In genomic region chr7:151137076-151137611, GRCh38 we compare ENCODE assay signal across 24 cellular contexts. TPM values are rescaled to one million over a fixed set of nuclear protein-coding genes. Genes with fewer than 3 reads are reported as not detected.
A peak's percentile ranks its signal among the peaks of the same experiment; 100 is the strongest.
DNase-seq lines count a peak whose midpoint lies in the region; ATAC-seq and TF ChIP-seq lines count a peak whose summit lies in the region.
"Had no signal": no experiment of that assay in that cellular context is flagged by ENCODE, and none has a peak within 500 bp of the region (broad histone marks: within the 10 kb centered on the region; RNA-seq: fewer than 3 reads in every experiment).

No MANE protein-coding gene starts in this region.

- H3K36me3 ChIP-seq in HEK293 (ENCODE audit: control insufficient read depth in 2 of 2, insufficient read depth in 1 of 2, low read length in 2 of 2), result peaks cover 0 to 100% of the 10 kb centered on the region in 2 experiments; a peak in 1 of 3 replicates

- no peak overlapping the region for H3K4me3 Mint-ChIP-seq in natural killer cell
- H3K4me3 Mint-ChIP-seq in activated T-helper 2 cell treated with anti-CD3 and anti-CD28 coated beads, Interferon-gamma antibody, Interleukin-2, Interleukin-4, amounts not matched to agents 10 μg/mL and 5 μg/mL and 100 μg/mL, durations not matched to agents 14 hours and 24 hours and 36 hours (ENCODE audit: low read depth), result no peak overlapping the region
- H3K4me3 Mint-ChIP-seq: activated CD4-positive, alpha-beta T cell treated with anti-CD3 and anti-CD28 coated beads, Interleukin-2, amount 10 ng/mL, durations not matched to agents 24 days and 14 days; activated naive CD8-positive, alpha-beta T cell treated with anti-CD3 and anti-CD28 coated beads for 36 hours; CD4-positive, alpha-beta T cell had no signal

- H3K9me3 Mint-ChIP-seq in natural killer cell, result no peaks in the 10 kb centered on the region
- no peaks in the 10 kb centered on the region for H3K9me3 Mint-ChIP-seq in activated T-helper 2 cell treated with anti-CD3 and anti-CD28 coated beads, Interferon-gamma antibody, Interleukin-2, Interleukin-4, amounts not matched to agents 10 μg/mL and 5 μg/mL and 100 μg/mL, durations not matched to agents 14 hours and 24 hours and 36 hours
- H3K9me3 Mint-ChIP-seq: activated CD4-positive, alpha-beta T cell treated with anti-CD3 and anti-CD28 coated beads, Interleukin-2, amount 10 ng/mL, durations not matched to agents 24 days and 14 days; activated naive CD8-positive, alpha-beta T cell treated with anti-CD3 and anti-CD28 coated beads for 36 hours; CD4-positive, alpha-beta T cell had no signal

- no peak overlapping the region for H3K4me3 ChIP-seq in HEK293 (ENCODE audit: low read depth, low read length)
- H3K4me3 ChIP-seq: body of pancreas, HAP-1, SK-N-MC, tibial nerve had no signal

- no peak overlapping the region for H3K27ac ChIP-seq in HEK293 (ENCODE audit: extremely low read depth, low read depth, low read length)
- H3K27ac ChIP-seq: body of pancreas, SK-N-MC, tibial nerve had no signal

- no peaks in the 10 kb centered on the region for H3K4me1 Mint-ChIP-seq in natural killer cell
- H3K4me1 Mint-ChIP-seq in activated T-helper 2 cell treated with anti-CD3 and anti-CD28 coated beads, Interferon-gamma antibody, Interleukin-2, Interleukin-4, amounts not matched to agents 10 μg/mL and 5 μg/mL and 100 μg/mL, durations not matched to agents 14 hours and 24 hours and 36 hours (ENCODE audit: low read depth), result no peaks in the 10 kb centered on the region
- H3K4me1 Mint-ChIP-seq: activated CD4-positive, alpha-beta T cell treated with anti-CD3 and anti-CD28 coated beads, Interleukin-2, amount 10 ng/mL, durations not matched to agents 24 days and 14 days; activated naive CD8-positive, alpha-beta T cell treated with anti-CD3 and anti-CD28 coated beads for 36 hours had no signal

- H3K27ac Mint-ChIP-seq in natural killer cell, result no peak overlapping the region
- no peak overlapping the region for H3K27ac Mint-ChIP-seq in activated T-helper 2 cell treated with anti-CD3 and anti-CD28 coated beads, Interferon-gamma antibody, Interleukin-2, Interleukin-4, amounts not matched to agents 10 μg/mL and 5 μg/mL and 100 μg/mL, durations not matched to agents 14 hours and 24 hours and 36 hours
- H3K27ac Mint-ChIP-seq: activated CD4-positive, alpha-beta T cell treated with anti-CD3 and anti-CD28 coated beads, Interleukin-2, amount 10 ng/mL, durations not matched to agents 24 days and 14 days; activated naive CD8-positive, alpha-beta T cell treated with anti-CD3 and anti-CD28 coated beads for 36 hours; CD4-positive, alpha-beta T cell had no signal

- TF ChIP-seq CTCF in HEK293 (tag by site-specific recombination; IDR thresholded peaks at IDR 0.05) (no peak), natural killer cell (IDR thresholded peaks at IDR 0.05) (no peak)

- H3K36me3 Mint-ChIP-seq in natural killer cell, result no peaks in the 10 kb centered on the region
- no peaks in the 10 kb centered on the region for H3K36me3 Mint-ChIP-seq in activated T-helper 2 cell treated with anti-CD3 and anti-CD28 coated beads, Interferon-gamma antibody, Interleukin-2, Interleukin-4, amounts not matched to agents 10 μg/mL and 5 μg/mL and 100 μg/mL, durations not matched to agents 14 hours and 24 hours and 36 hours (ENCODE audit: low read depth)
- H3K36me3 Mint-ChIP-seq: activated naive CD8-positive, alpha-beta T cell treated with anti-CD3 and anti-CD28 coated beads for 36 hours had no signal

- no peaks in the 10 kb centered on the region for H3K9me3 ChIP-seq in HEK293 (ENCODE audit: control insufficient read depth, insufficient read depth, low read depth, low read length)
- H3K9me3 ChIP-seq: body of pancreas, HAP-1, tibial nerve had no signal

- DNase-seq in 8988T (peak; percentile 21), cardiac septum (ENCODE audit: low spot score) (peak; percentile 65), natural killer cell (peak; percentile 12), NCI-H510A (lab: John Stamatoyannopoulos, UW) (no peak), cerebellar nuclear complex (lab: John Stamatoyannopoulos, UW) (no peak)
- DNase-seq in activated T-helper 2 cell treated with anti-CD3 and anti-CD28 coated beads, Interferon-gamma antibody, Interleukin-2, Interleukin-4, amounts not matched to agents 10 μg/mL and 5 μg/mL and 100 μg/mL, durations not matched to agents 14 hours and 24 hours and 36 hours (ENCODE audit: low spot score), result no peak
- DNase-seq: activated CD4-positive, alpha-beta T cell treated with anti-CD3 and anti-CD28 coated beads, Interleukin-2, amount 10 ng/mL, durations not matched to agents 24 days and 14 days; activated CD8-positive, alpha-beta memory T cell treated with anti-CD3 and anti-CD28 coated beads, Interleukin-2, amount 50 U/mL, for 48 hours; activated naive CD8-positive, alpha-beta T cell treated with anti-CD3 and anti-CD28 coated beads for 36 hours; cortex of kidney; DMS79 treated with DMSO at 0.1 percent for 48 hours; hippocampal formation; NCI-H1417; NCI-H2171; OCI-M1; stimulated activated naive CD4-positive, alpha-beta T cell had no signal

- CTCF ChIA-PET in HEK293 (lab: Yijun Ruan, JAX), result interaction anchor here (1.3 kb wide), 1 partner anchor 13 kb away, joined by 4 read pairs; no protein-coding TSS in a partner anchor

- H3K27me3 Mint-ChIP-seq in natural killer cell (ENCODE audit: low read depth in 2 of 2), result no peaks in the 10 kb centered on the region
- no peaks in the 10 kb centered on the region for H3K27me3 Mint-ChIP-seq in activated T-helper 2 cell treated with anti-CD3 and anti-CD28 coated beads, Interferon-gamma antibody, Interleukin-2, Interleukin-4, amounts not matched to agents 10 μg/mL and 5 μg/mL and 100 μg/mL, durations not matched to agents 14 hours and 24 hours and 36 hours (ENCODE audit: low read depth)
- H3K27me3 Mint-ChIP-seq: activated CD4-positive, alpha-beta T cell treated with anti-CD3 and anti-CD28 coated beads, Interleukin-2, amount 10 ng/mL, durations not matched to agents 24 days and 14 days; activated naive CD8-positive, alpha-beta T cell treated with anti-CD3 and anti-CD28 coated beads for 36 hours; CD4-positive, alpha-beta T cell had no signal

- intact Hi-C loops in cardiac septum (cut with DNase I), result no loop called here
- intact Hi-C loops in natural killer cell (cut with micrococcal nuclease), result no loop called here
- intact Hi-C loops in activated T-helper 2 cell treated with anti-CD3 and anti-CD28 coated beads, Interferon-gamma antibody, Interleukin-2, Interleukin-4, amounts not matched to agents 10 μg/mL and 5 μg/mL and 100 μg/mL, durations not matched to agents 14 hours and 24 hours and 36 hours (cut with micrococcal nuclease), result no loop called here

- POLR2A ChIA-PET in HEK293 (lab: Yijun Ruan, JAX), result no interaction called here

- no peaks in the 10 kb centered on the region for H3K4me1 ChIP-seq in HEK293 (ENCODE audit: control insufficient read depth, insufficient read depth, low read length)
- H3K4me1 ChIP-seq: body of pancreas, HAP-1 had no signal

- ATAC-seq in natural killer cell, result no peak
- ATAC-seq in HG02852 (IDR thresholded peaks at IDR 0.05; ENCODE audit: unreplicated experiment), result no peak
- ATAC-seq: body of pancreas had no signal

TF ChIP-seq in HEK293, 187 proteins besides CTCF, POLR2A, EP300 and RAD21:
- TF ChIP-seq ZNF341 (tag by site-specific recombination; IDR thresholded peaks at IDR 0.05; ENCODE audit: low read depth) (peak; percentile 43; the same call in 1 of the 2 replicates), ZIC2 (tag by site-specific recombination; IDR thresholded peaks at IDR 0.05) (peak; percentile 43), ZNF138 (tag by site-specific recombination; IDR thresholded peaks at IDR 0.05; ENCODE audit: borderline replicate concordance) (no peak), MZF1 (tag by site-specific recombination; IDR thresholded peaks at IDR 0.05; ENCODE audit: borderline replicate concordance) (no peak)

RNA-seq across cellular contexts. Expression of gene GBX1, which starts 30.4 kb away (rescaled TPM):
- total RNA-seq in cardiac septum (0.57 TPM), natural killer cell (not detected)
- total RNA-seq in activated T-helper 2 cell treated with anti-CD3 and anti-CD28 coated beads, Interferon-gamma antibody, Interleukin-2, Interleukin-4, amounts not matched to agents 10 μg/mL and 5 μg/mL and 100 μg/mL, durations not matched to agents 14 hours and 24 hours and 36 hours, result not detected in 2 replicates
- total RNA-seq: activated CD4-positive, alpha-beta T cell treated with anti-CD3 and anti-CD28 coated beads, Interleukin-2, amount 10 ng/mL, durations not matched to agents 24 days and 14 days; activated naive CD8-positive, alpha-beta T cell treated with anti-CD3 and anti-CD28 coated beads for 36 hours; body of pancreas; CD4-positive, alpha-beta T cell; kidney epithelial cell; tibial nerve had no signal

RNA-seq across cellular contexts. Expression of gene ASB10, which starts 49.9 kb away (rescaled TPM):
- total RNA-seq in cardiac septum (17.3 TPM), natural killer cell (not detected)
- total RNA-seq in activated T-helper 2 cell treated with anti-CD3 and anti-CD28 coated beads, Interferon-gamma antibody, Interleukin-2, Interleukin-4, amounts not matched to agents 10 μg/mL and 5 μg/mL and 100 μg/mL, durations not matched to agents 14 hours and 24 hours and 36 hours, result not detected in 2 replicates
- total RNA-seq: activated CD4-positive, alpha-beta T cell treated with anti-CD3 and anti-CD28 coated beads, Interleukin-2, amount 10 ng/mL, durations not matched to agents 24 days and 14 days; activated naive CD8-positive, alpha-beta T cell treated with anti-CD3 and anti-CD28 coated beads for 36 hours; body of pancreas; CD4-positive, alpha-beta T cell; kidney epithelial cell; tibial nerve had no signal

RNA-seq across cellular contexts. Expression of gene AGAP3, which starts 50.9 kb away (rescaled TPM):
- 67.5 TPM for total RNA-seq in cardiac septum
- total RNA-seq in natural killer cell, result 10 to 100 TPM; 27.7 to 46.9 (median 42.8) TPM
- total RNA-seq in activated T-helper 2 cell treated with anti-CD3 and anti-CD28 coated beads, Interferon-gamma antibody, Interleukin-2, Interleukin-4, amounts not matched to agents 10 μg/mL and 5 μg/mL and 100 μg/mL, durations not matched to agents 14 hours and 24 hours and 36 hours, result 62.5 and 64.4 TPM in 2 replicates

RNA-seq across cellular contexts. Expression of gene TMUB1, which starts 53.9 kb away (rescaled TPM):
- total RNA-seq in cardiac septum (29.0 TPM), natural killer cell (10 to 100 TPM; 44.1 to 49.8 (median 47.3) TPM)
- 57.4 and 60.8 TPM in 2 replicates for total RNA-seq in activated T-helper 2 cell treated with anti-CD3 and anti-CD28 coated beads, Interferon-gamma antibody, Interleukin-2, Interleukin-4, amounts not matched to agents 10 μg/mL and 5 μg/mL and 100 μg/mL, durations not matched to agents 14 hours and 24 hours and 36 hours

RNA-seq across cellular contexts. Expression of gene FASTK, which starts 56.5 kb away (rescaled TPM):
- total RNA-seq in cardiac septum (93.3 TPM), natural killer cell (10 to 100 TPM; 72.8 to 89.4 (median 85.2) TPM)
- total RNA-seq in activated T-helper 2 cell treated with anti-CD3 and anti-CD28 coated beads, Interferon-gamma antibody, Interleukin-2, Interleukin-4, amounts not matched to agents 10 μg/mL and 5 μg/mL and 100 μg/mL, durations not matched to agents 14 hours and 24 hours and 36 hours, result 83.2 and 85.2 TPM in 2 replicates

Comparison
In these comparisons a context has a peak if more than half of its experiments do, and no peak if none do; other contexts are left out.
1. DNase-seq: peak in 8988T (single experiment), cardiac septum (single experiment) and natural killer cell (single experiment); none in activated T-helper 2 cell treated with anti-CD3 and anti-CD28 coated beads, Interferon-gamma antibody, Interleukin-2, Interleukin-4, amounts not matched to agents 10 μg/mL and 5 μg/mL and 100 μg/mL, durations not matched to agents 14 hours and 24 hours and 36 hours (single experiment), NCI-H510A (single experiment) and cerebellar nuclear complex (0 of 2).
2. RNA of gene ASB10, which starts 49.9 kb away (total RNA-seq): 17.3 TPM in cardiac septum (single experiment); not detected in natural killer cell and not detected in activated T-helper 2 cell treated with anti-CD3 and anti-CD28 coated beads, Interferon-gamma antibody, Interleukin-2, Interleukin-4, amounts not matched to agents 10 μg/mL and 5 μg/mL and 100 μg/mL, durations not matched to agents 14 hours and 24 hours and 36 hours; every median in the first group is over 10 times any median in the second.